In the genomic region with DNA sequence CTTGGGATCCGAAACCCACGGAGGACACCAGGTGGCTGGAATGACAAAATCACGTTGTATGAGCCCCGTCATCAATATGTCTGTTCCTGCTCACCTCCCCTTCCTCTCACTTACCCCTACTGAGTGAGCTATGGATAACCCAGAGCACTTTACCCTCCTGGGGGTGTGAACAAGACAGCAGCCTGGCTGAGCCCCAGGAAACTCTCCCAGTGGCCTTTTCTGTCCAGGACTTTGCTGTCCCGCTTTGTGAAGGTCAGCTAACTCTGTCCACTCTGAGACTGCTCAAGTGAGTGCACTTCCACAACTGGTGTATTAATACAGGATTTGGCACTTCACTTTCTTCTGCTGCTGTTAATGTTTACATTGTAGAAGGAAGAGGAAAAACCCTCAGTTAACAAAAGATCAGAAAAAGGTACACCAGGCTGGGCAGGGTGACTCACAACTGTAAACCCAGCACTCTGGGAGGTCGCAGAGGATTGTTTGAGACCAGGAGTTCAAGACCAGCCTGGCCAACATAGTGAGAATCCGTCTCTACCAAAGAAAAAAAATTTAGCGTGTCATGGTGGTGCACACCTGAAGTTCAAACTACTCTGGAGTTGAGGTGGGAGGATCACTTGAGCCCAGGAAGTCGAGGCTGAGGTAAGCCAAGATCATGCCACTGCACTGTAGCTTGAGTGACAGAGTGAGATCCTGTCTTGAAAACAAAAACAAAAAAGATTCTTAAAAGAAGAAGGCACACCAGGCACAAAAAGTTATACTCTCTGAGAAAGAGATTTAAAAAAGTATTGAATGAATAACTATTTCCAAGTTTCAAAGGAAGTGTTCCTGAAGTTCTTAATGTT, we compare ENCODE assay signal across 2 cellular contexts.
TF ChIP-seq lines count a peak whose summit lies in the region.

No MANE protein-coding gene starts in this region.

TF ChIP-seq in HepG2, 621 proteins besides CTCF, POLR2A, EP300 and RAD21 (continued from another document and continues in another):
- TF ChIP-seq, protein P1, sequence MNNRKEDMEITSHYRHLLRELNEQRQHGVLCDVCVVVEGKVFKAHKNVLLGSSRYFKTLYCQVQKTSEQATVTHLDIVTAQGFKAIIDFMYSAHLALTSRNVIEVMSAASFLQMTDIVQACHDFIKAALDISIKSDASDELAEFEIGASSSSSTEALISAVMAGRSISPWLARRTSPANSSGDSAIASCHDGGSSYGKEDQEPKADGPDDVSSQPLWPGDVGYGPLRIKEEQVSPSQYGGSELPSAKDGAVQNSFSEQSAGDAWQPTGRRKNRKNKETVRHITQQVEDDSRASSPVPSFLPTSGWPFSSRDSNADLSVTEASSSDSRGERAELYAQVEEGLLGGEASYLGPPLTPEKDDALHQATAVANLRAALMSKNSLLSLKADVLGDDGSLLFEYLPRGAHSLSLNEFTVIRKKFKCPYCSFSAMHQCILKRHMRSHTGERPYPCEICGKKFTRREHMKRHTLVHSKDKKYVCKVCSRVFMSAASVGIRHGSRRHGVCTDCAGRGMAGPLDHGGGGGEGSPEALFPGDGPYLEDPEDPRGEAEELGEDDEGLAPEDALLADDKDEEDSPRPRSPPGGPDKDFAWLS (CRISPR knock-in tag; IDR thresholded peaks at IDR 0.05; ENCODE audit: borderline replicate concordance), result no peak
- TF ChIP-seq, protein P2, sequence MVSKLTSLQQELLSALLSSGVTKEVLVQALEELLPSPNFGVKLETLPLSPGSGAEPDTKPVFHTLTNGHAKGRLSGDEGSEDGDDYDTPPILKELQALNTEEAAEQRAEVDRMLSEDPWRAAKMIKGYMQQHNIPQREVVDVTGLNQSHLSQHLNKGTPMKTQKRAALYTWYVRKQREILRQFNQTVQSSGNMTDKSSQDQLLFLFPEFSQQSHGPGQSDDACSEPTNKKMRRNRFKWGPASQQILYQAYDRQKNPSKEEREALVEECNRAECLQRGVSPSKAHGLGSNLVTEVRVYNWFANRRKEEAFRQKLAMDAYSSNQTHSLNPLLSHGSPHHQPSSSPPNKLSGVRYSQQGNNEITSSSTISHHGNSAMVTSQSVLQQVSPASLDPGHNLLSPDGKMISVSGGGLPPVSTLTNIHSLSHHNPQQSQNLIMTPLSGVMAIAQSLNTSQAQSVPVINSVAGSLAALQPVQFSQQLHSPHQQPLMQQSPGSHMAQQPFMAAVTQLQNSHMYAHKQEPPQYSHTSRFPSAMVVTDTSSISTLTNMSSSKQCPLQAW (CRISPR knock-in tag; IDR thresholded peaks at IDR 0.05), result 0 out of 2 replicates have a peak, but pooled peaks have one; percentile 13
- TF ChIP-seq ZNF546 (CRISPR knock-in tag; conservative IDR thresholded peaks at IDR 0.05), result no peak
- 0 out of 2 replicates have a peak, but pooled peaks have one; percentile 12 for TF ChIP-seq FOXA3 (CRISPR knock-in tag; IDR thresholded peaks at IDR 0.05)
- no peak for TF ChIP-seq SPEN (CRISPR knock-in tag; IDR thresholded peaks at IDR 0.05; ENCODE audit: low read depth)
- peak; percentile 26; the same call in 1 of the 2 replicates for TF ChIP-seq RXRB (CRISPR knock-in tag; IDR thresholded peaks at IDR 0.05; ENCODE audit: borderline replicate concordance)
- 0 out of 2 replicates have a peak, but pooled peaks have one; percentile 35 for TF ChIP-seq RCOR2 (CRISPR knock-in tag; IDR thresholded peaks at IDR 0.05)
- no peak for TF ChIP-seq SOX6 (IDR thresholded peaks at IDR 0.05)
- TF ChIP-seq SOX6 (CRISPR knock-in tag; IDR thresholded peaks at IDR 0.05), result 0 out of 2 replicates have a peak, but pooled peaks have one; percentile 10
- no peak for TF ChIP-seq IRF2 (CRISPR knock-in tag; IDR thresholded peaks at IDR 0.05)
- TF ChIP-seq KDM1A (CRISPR knock-in tag; IDR thresholded peaks at IDR 0.05), result peak; percentile 34; the same call in 1 of the 2 replicates
- TF ChIP-seq GABPA (IDR thresholded peaks at IDR 0.05; ENCODE audit: low read depth, low read length), result no peak
- peak; percentile 15; the same call in 1 of the 2 replicates for TF ChIP-seq GABPA (CRISPR knock-in tag; IDR thresholded peaks at IDR 0.05; ENCODE audit: low read depth)
- TF ChIP-seq GATAD2A (CRISPR knock-in tag; IDR thresholded peaks at IDR 0.05), result 0 out of 2 replicates have a peak, but pooled peaks have one; percentile 10
- TF ChIP-seq, protein P3, sequence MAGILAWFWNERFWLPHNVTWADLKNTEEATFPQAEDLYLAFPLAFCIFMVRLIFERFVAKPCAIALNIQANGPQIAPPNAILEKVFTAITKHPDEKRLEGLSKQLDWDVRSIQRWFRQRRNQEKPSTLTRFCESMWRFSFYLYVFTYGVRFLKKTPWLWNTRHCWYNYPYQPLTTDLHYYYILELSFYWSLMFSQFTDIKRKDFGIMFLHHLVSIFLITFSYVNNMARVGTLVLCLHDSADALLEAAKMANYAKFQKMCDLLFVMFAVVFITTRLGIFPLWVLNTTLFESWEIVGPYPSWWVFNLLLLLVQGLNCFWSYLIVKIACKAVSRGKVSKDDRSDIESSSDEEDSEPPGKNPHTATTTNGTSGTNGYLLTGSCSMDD (CRISPR knock-in tag; IDR thresholded peaks at IDR 0.05), result no peak
- TF ChIP-seq, protein P4, sequence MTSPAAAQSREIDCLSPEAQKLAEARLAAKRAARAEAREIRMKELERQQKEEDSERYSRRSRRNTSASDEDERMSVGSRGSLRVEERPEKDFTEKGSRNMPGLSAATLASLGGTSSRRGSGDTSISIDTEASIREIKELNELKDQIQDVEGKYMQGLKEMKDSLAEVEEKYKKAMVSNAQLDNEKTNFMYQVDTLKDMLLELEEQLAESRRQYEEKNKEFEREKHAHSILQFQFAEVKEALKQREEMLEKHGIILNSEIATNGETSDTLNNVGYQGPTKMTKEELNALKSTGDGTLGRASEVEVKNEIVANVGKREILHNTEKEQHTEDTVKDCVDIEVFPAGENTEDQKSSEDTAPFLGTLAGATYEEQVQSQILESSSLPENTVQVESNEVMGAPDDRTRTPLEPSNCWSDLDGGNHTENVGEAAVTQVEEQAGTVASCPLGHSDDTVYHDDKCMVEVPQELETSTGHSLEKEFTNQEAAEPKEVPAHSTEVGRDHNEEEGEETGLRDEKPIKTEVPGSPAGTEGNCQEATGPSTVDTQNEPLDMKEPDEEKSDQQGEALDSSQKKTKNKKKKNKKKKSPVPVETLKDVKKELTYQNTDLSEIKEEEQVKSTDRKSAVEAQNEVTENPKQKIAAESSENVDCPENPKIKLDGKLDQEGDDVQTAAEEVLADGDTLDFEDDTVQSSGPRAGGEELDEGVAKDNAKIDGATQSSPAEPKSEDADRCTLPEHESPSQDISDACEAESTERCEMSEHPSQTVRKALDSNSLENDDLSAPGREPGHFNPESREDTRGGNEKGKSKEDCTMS (CRISPR knock-in tag; conservative IDR thresholded peaks at IDR 0.05), result no peak
- TF ChIP-seq NCOA1 (CRISPR knock-in tag; IDR thresholded peaks at IDR 0.05), result no peak
- TF ChIP-seq, protein P5, sequence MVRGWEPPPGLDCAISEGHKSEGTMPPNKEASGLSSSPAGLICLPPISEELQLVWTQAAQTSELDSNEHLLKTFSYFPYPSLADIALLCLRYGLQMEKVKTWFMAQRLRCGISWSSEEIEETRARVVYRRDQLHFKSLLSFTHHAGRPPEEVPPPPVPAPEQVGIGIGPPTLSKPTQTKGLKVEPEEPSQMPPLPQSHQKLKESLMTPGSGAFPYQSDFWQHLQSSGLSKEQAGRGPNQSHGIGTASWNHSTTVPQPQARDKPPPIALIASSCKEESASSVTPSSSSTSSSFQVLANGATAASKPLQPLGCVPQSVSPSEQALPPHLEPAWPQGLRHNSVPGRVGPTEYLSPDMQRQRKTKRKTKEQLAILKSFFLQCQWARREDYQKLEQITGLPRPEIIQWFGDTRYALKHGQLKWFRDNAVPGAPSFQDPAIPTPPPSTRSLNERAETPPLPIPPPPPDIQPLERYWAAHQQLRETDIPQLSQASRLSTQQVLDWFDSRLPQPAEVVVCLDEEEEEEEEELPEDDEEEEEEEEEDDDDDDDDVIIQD (CRISPR knock-in tag; IDR thresholded peaks at IDR 0.05; ENCODE audit: low read depth), result peak; percentile 32; the same call in 1 of the 2 replicates
- 0 out of 2 replicates have a peak, but pooled peaks have one; percentile 27 for TF ChIP-seq SAP130 (CRISPR knock-in tag; IDR thresholded peaks at IDR 0.05; ENCODE audit: low read depth)
- peak; percentile 86 for TF ChIP-seq FOSL2 (CRISPR knock-in tag; IDR thresholded peaks at IDR 0.05)

TF ChIP-seq in SK-N-SH, 30 proteins besides CTCF, POLR2A, EP300 and RAD21 (continued from another document):
- TF ChIP-seq, protein P6, sequence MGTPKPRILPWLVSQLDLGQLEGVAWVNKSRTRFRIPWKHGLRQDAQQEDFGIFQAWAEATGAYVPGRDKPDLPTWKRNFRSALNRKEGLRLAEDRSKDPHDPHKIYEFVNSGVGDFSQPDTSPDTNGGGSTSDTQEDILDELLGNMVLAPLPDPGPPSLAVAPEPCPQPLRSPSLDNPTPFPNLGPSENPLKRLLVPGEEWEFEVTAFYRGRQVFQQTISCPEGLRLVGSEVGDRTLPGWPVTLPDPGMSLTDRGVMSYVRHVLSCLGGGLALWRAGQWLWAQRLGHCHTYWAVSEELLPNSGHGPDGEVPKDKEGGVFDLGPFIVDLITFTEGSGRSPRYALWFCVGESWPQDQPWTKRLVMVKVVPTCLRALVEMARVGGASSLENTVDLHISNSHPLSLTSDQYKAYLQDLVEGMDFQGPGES (IDR thresholded peaks at IDR 0.05; ENCODE audit: low read depth, low read length), result no peak
- TF ChIP-seq MXI1 (IDR thresholded peaks at IDR 0.05; ENCODE audit: low read depth, low read length) (no peak), NRF1 (IDR thresholded peaks at IDR 0.05; ENCODE audit: low read depth, low read length) (no peak), RXRA (IDR thresholded peaks at IDR 0.05; ENCODE audit: borderline replicate concordance, low read depth) (no peak), FOSL2 (IDR thresholded peaks at IDR 0.05; ENCODE audit: borderline replicate concordance, low read depth) (no peak), RFX5 (IDR thresholded peaks at IDR 0.05; ENCODE audit: low read length) (no peak)
- TF ChIP-seq, protein P7, sequence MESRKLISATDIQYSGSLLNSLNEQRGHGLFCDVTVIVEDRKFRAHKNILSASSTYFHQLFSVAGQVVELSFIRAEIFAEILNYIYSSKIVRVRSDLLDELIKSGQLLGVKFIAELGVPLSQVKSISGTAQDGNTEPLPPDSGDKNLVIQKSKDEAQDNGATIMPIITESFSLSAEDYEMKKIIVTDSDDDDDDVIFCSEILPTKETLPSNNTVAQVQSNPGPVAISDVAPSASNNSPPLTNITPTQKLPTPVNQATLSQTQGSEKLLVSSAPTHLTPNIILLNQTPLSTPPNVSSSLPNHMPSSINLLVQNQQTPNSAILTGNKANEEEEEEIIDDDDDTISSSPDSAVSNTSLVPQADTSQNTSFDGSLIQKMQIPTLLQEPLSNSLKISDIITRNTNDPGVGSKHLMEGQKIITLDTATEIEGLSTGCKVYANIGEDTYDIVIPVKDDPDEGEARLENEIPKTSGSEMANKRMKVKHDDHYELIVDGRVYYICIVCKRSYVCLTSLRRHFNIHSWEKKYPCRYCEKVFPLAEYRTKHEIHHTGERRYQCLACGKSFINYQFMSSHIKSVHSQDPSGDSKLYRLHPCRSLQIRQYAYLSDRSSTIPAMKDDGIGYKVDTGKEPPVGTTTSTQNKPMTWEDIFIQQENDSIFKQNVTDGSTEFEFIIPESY (IDR thresholded peaks at IDR 0.05; ENCODE audit: borderline replicate concordance, low read depth), result no peak
- TF ChIP-seq, protein P8, sequence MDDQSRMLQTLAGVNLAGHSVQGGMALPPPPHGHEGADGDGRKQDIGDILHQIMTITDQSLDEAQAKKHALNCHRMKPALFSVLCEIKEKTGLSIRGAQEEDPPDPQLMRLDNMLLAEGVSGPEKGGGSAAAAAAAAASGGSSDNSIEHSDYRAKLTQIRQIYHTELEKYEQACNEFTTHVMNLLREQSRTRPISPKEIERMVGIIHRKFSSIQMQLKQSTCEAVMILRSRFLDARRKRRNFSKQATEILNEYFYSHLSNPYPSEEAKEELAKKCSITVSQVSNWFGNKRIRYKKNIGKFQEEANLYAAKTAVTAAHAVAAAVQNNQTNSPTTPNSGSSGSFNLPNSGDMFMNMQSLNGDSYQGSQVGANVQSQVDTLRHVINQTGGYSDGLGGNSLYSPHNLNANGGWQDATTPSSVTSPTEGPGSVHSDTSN (IDR thresholded peaks at IDR 0.05), result no peak
